1 cellular context compared by ENCODE assay signal in the genomic region with DNA sequence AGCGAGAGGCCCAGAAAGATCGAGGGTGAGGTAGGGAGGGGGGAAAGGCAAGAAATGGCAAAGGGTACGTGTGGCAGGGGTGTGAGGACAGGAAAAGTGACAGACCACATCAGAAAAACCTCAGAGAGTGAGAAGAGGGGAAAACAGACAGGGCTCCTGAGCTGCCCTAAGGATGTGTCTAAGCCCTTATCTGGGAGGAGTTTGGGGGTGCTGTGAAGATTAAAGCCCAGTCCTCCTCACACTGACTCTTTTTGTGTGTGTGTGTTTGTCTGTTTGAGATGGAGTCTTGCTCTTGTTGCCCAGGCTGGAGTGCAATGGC.
TF ChIP-seq lines count a peak whose summit lies in the region.

No MANE protein-coding gene starts in this region.

TF ChIP-seq in GM23338, 12 proteins besides CTCF, POLR2A, EP300 and RAD21 (continued from another document):
- TF ChIP-seq EZH2 (IDR thresholded peaks at IDR 0.05; ENCODE audit: low read depth, unreplicated experiment) (no peak), POLR2AphosphoS5 (IDR thresholded peaks at IDR 0.05; ENCODE audit: low read depth) (no peak), JUNB (IDR thresholded peaks at IDR 0.05; ENCODE audit: unreplicated experiment) (no peak), ZNF114 (CRISPR knock-in tag; IDR thresholded peaks at IDR 0.05) (no peak), ZNF331 (CRISPR knock-in tag; IDR thresholded peaks at IDR 0.05; ENCODE audit: low read depth) (no peak)
- TF ChIP-seq, protein P1, sequence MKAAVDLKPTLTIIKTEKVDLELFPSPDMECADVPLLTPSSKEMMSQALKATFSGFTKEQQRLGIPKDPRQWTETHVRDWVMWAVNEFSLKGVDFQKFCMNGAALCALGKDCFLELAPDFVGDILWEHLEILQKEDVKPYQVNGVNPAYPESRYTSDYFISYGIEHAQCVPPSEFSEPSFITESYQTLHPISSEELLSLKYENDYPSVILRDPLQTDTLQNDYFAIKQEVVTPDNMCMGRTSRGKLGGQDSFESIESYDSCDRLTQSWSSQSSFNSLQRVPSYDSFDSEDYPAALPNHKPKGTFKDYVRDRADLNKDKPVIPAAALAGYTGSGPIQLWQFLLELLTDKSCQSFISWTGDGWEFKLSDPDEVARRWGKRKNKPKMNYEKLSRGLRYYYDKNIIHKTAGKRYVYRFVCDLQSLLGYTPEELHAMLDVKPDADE (IDR thresholded peaks at IDR 0.05) = no peak
